ENCODE assay signal across 3 cellular contexts in genomic region chr3:62371032-62371734, GRCh38.
TF ChIP-seq lines count a peak whose summit lies in the region.

No MANE protein-coding gene starts in this region.

TF ChIP-seq in SK-N-SH, 30 proteins besides CTCF, POLR2A, EP300 and RAD21:
- peak; percentile 52; the same call in 1 of the 2 replicates for TF ChIP-seq EZH2phosphoT487 (IDR thresholded peaks at IDR 0.05; ENCODE audit: borderline replicate concordance, low read depth)
- TF ChIP-seq YY1 (IDR thresholded peaks at IDR 0.05; ENCODE audit: low read depth), result no peak

TF ChIP-seq in SK-N-SH treated with all-trans-retinoic acid at 6 μM for 48 hours, 23 proteins besides CTCF, POLR2A, EP300 and RAD21:
- TF ChIP-seq TCF4 (CRISPR knock-in tag; IDR thresholded peaks at IDR 0.05; ENCODE audit: borderline replicate concordance), result no peak
- no peak for TF ChIP-seq BACH2 (CRISPR knock-in tag; IDR thresholded peaks at IDR 0.05; ENCODE audit: borderline replicate concordance)
- no peak for TF ChIP-seq CREB5 (CRISPR knock-in tag; IDR thresholded peaks at IDR 0.05; ENCODE audit: low read depth)

TF ChIP-seq in H1, 55 proteins besides CTCF, POLR2A, EP300 and RAD21:
- peak; percentile 19 for TF ChIP-seq CTBP2 (IDR thresholded peaks at IDR 0.05; ENCODE audit: borderline replicate concordance, insufficient read depth, insufficient read length, low read length)
- no peak for TF ChIP-seq CHD2 (IDR thresholded peaks at IDR 0.05; ENCODE audit: low read length)
- peak; percentile 95 for TF ChIP-seq SUZ12 (IDR thresholded peaks at IDR 0.05; ENCODE audit: low read length)
- TF ChIP-seq E2F6 (IDR thresholded peaks at IDR 0.05), result 0 out of 2 replicates have a peak, but pooled peaks have one; percentile 33
- no peak for TF ChIP-seq POU5F1 (IDR thresholded peaks at IDR 0.05; ENCODE audit: low read depth, low read length)
- TF ChIP-seq EZH2 (IDR thresholded peaks at IDR 0.05; ENCODE audit: low read depth, low read length, severe bottlenecking), result peak; percentile 83
- peak; percentile 7; the same call in 1 of the 2 replicates for TF ChIP-seq CBX8 (IDR thresholded peaks at IDR 0.05; ENCODE audit: borderline replicate concordance, low read depth, low read length)
- TF ChIP-seq MAX (IDR thresholded peaks at IDR 0.05), result 0 out of 2 replicates have a peak, but pooled peaks have one; percentile 6
- peak; percentile 93 for TF ChIP-seq RNF2 (IDR thresholded peaks at IDR 0.05; ENCODE audit: borderline replicate concordance, low read depth, low read length, missing control alignments, poor library complexity, severe bottlenecking)
